In the genomic region with DNA sequence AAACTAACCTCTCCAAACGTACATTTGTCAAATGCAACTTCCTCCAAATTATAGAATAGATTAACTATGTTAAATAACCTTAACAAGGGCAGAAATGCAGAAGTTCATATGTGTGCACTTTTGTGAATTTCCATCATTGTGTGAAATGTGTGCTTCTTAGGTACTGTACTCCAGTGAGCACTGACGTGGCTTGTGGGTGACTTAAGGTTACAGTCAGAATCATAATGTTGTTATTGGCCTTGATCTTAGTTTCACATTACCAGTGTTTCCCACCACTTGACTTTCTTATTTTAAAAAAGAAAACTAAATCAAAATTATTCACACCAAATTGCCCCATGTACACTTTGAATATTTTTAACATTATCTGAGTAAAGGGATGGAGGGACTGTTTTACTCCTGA, we compare ENCODE assay signal across 22 cellular contexts.
A peak's percentile ranks its signal among the peaks of the same experiment; 100 is the strongest.
DNase-seq lines count a peak whose midpoint lies in the region; ATAC-seq and TF ChIP-seq lines count a peak whose summit lies in the region.
"Had no signal": no experiment of that assay in that cellular context is flagged by ENCODE, and none has a peak within 500 bp of the region (broad histone marks: within the 10 kb centered on the region; RNA-seq: fewer than 3 reads in every experiment).

No MANE protein-coding gene starts in this region.

- peaks cover 4% of the 10 kb centered on the region for H3K9me3 Mint-ChIP-seq in osteocyte (ENCODE audit: unreplicated experiment)

- in situ Hi-C loops in astrocyte of the cerebellum (cut with HindIII; ENCODE audit: low sequenced_read_pairs) = no loop called here

- H3K36me3 ChIP-seq in fibroblast of lung (ENCODE audit: control insufficient read depth, insufficient read depth, low read length) = no peaks in the 10 kb centered on the region
- H3K36me3 ChIP-seq: BE2C, SJSA1 had no signal

- no peak overlapping the region for H3K9ac ChIP-seq in fibroblast of lung (ENCODE audit: insufficient read depth, low read length)

- H3K27me3 ChIP-seq in fibroblast of lung (ENCODE audit: control insufficient read depth, insufficient read depth, low read length) = no peaks in the 10 kb centered on the region
- H3K27me3 ChIP-seq: BE2C, SJSA1 had no signal

- DNase-seq in GM12865 (ENCODE audit: low read depth) = peak; percentile 17
- DNase-seq in astrocyte of the cerebellum (ENCODE audit: low read depth) = peak; percentile 69
- DNase-seq in fibroblast of lung (ENCODE audit: low read depth in 2 of 2) = peak; percentile 24 to 60
- DNase-seq in stromal cell of bone marrow (ENCODE audit: low read depth) = peak; percentile 78
- no peak for DNase-seq in osteocyte (ENCODE audit: extremely low spot score, unreplicated experiment)
- no peak for DNase-seq in cardiac septum (ENCODE audit: low spot score)
- DNase-seq: BE2C; DMS53; Karpas-422; NCI-H1694; NCI-H2081; NCI-H2171; NCI-H345; NCI-H524; NCI-H774; NK-92 treated with Interleukin-12 subunit alpha and Interleukin-12 subunit beta, amount 100 ng/mL, for 24 hours; OCI-M1 had no signal

- no peak overlapping the region for H3K27ac ChIP-seq in fibroblast of lung (ENCODE audit: insufficient read depth, low read length)
- H3K27ac ChIP-seq: A549, SJSA1 had no signal

- H3K4me3 Mint-ChIP-seq in osteocyte (ENCODE audit: unreplicated experiment) = no peak overlapping the region

- intact Hi-C loops in cardiac septum (cut with DNase I) = no loop called here

- no peaks in the 10 kb centered on the region for H3K27me3 Mint-ChIP-seq in osteocyte (ENCODE audit: unreplicated experiment)

- H3K4me1 ChIP-seq in fibroblast of lung (ENCODE audit: control insufficient read depth, extremely low read depth, insufficient read depth, low read length) = no peaks in the 10 kb centered on the region
- H3K4me1 ChIP-seq: A549, BE2C, SJSA1 had no signal

- no peak overlapping the region for H3K4me3 ChIP-seq in GM12865 (ENCODE audit: low read depth, low read length)
- H3K4me3 ChIP-seq in astrocyte of the cerebellum (ENCODE audit: low read depth, low read length) = no peak overlapping the region
- H3K4me3 ChIP-seq in fibroblast of lung (replicated peaks in 1 of 4; ENCODE audit: control extremely low read depth in 1 of 4, insufficient read depth in 1 of 4, low read depth in 3 of 4, low read length in 4 of 4) = no peak overlapping the region
- H3K4me3 ChIP-seq: A549, SJSA1 had no signal

- TF ChIP-seq CTCF in GM12865 (IDR thresholded peaks at IDR 0.05; ENCODE audit: insufficient read depth, low read depth, low read length, missing control alignments) = no peak
- TF ChIP-seq CTCF in astrocyte of the cerebellum (IDR thresholded peaks at IDR 0.05; ENCODE audit: low read depth, low read length, missing control alignments) = no peak
- TF ChIP-seq CTCF in fibroblast of lung (conservative IDR thresholded peaks at IDR 0.05 in 1 of 2, IDR thresholded peaks at IDR 0.05 in 1 of 2; ENCODE audit: low read depth in 1 of 2, low read length in 2 of 2) = no peak
- no peak for TF ChIP-seq CTCF in osteocyte (IDR thresholded peaks at IDR 0.05)

- no peaks in the 10 kb centered on the region for H3K79me2 ChIP-seq in fibroblast of lung (ENCODE audit: control insufficient read depth, insufficient read depth, low read length)

- H4K20me1 ChIP-seq in fibroblast of lung (ENCODE audit: control insufficient read depth, extremely low read depth, insufficient read depth, low read length) = no peaks in the 10 kb centered on the region

- ATAC-seq in GM19035 (IDR thresholded peaks at IDR 0.05; ENCODE audit: unreplicated experiment) = no peak
- ATAC-seq: A549, HCT116, Right ventricle myocardium inferior had no signal

- no peak overlapping the region for H2AFZ ChIP-seq in fibroblast of lung (ENCODE audit: low read length)

- no peak overlapping the region for H3K4me2 ChIP-seq in fibroblast of lung (ENCODE audit: extremely low read depth, insufficient read depth, low read length)
- H3K4me2 ChIP-seq: A549 had no signal

- no peaks in the 10 kb centered on the region for H3K9me3 ChIP-seq in fibroblast of lung (ENCODE audit: control insufficient read depth, insufficient read depth, low read depth, low read length)
- H3K9me3 ChIP-seq: A549, BE2C, SJSA1 had no signal

- peaks cover 13% of the 10 kb centered on the region for H3K4me1 Mint-ChIP-seq in osteocyte (ENCODE audit: unreplicated experiment)

- peaks cover 2% of the 10 kb centered on the region for H3K36me3 Mint-ChIP-seq in osteocyte (ENCODE audit: unreplicated experiment)

- no peak overlapping the region for H3K27ac Mint-ChIP-seq in osteocyte (ENCODE audit: unreplicated experiment)

Comparison
In these comparisons a context has a peak if more than half of its experiments do, and no peak if none do; other contexts are left out.
1. DNase-seq: peak in GM12865 (single experiment), astrocyte of the cerebellum (single experiment), fibroblast of lung (2 of 2) and stromal cell of bone marrow (single experiment); none in osteocyte (single experiment) and cardiac septum (single experiment).